ENCODE assay signal across 1 cellular context in genomic region chr2:205796914-205797313, GRCh38.
TF ChIP-seq lines count a peak whose summit lies in the region.

No MANE protein-coding gene starts in this region.

TF ChIP-seq in GM23338, 12 proteins besides CTCF, POLR2A, EP300 and RAD21:
- TF ChIP-seq, protein P1, sequence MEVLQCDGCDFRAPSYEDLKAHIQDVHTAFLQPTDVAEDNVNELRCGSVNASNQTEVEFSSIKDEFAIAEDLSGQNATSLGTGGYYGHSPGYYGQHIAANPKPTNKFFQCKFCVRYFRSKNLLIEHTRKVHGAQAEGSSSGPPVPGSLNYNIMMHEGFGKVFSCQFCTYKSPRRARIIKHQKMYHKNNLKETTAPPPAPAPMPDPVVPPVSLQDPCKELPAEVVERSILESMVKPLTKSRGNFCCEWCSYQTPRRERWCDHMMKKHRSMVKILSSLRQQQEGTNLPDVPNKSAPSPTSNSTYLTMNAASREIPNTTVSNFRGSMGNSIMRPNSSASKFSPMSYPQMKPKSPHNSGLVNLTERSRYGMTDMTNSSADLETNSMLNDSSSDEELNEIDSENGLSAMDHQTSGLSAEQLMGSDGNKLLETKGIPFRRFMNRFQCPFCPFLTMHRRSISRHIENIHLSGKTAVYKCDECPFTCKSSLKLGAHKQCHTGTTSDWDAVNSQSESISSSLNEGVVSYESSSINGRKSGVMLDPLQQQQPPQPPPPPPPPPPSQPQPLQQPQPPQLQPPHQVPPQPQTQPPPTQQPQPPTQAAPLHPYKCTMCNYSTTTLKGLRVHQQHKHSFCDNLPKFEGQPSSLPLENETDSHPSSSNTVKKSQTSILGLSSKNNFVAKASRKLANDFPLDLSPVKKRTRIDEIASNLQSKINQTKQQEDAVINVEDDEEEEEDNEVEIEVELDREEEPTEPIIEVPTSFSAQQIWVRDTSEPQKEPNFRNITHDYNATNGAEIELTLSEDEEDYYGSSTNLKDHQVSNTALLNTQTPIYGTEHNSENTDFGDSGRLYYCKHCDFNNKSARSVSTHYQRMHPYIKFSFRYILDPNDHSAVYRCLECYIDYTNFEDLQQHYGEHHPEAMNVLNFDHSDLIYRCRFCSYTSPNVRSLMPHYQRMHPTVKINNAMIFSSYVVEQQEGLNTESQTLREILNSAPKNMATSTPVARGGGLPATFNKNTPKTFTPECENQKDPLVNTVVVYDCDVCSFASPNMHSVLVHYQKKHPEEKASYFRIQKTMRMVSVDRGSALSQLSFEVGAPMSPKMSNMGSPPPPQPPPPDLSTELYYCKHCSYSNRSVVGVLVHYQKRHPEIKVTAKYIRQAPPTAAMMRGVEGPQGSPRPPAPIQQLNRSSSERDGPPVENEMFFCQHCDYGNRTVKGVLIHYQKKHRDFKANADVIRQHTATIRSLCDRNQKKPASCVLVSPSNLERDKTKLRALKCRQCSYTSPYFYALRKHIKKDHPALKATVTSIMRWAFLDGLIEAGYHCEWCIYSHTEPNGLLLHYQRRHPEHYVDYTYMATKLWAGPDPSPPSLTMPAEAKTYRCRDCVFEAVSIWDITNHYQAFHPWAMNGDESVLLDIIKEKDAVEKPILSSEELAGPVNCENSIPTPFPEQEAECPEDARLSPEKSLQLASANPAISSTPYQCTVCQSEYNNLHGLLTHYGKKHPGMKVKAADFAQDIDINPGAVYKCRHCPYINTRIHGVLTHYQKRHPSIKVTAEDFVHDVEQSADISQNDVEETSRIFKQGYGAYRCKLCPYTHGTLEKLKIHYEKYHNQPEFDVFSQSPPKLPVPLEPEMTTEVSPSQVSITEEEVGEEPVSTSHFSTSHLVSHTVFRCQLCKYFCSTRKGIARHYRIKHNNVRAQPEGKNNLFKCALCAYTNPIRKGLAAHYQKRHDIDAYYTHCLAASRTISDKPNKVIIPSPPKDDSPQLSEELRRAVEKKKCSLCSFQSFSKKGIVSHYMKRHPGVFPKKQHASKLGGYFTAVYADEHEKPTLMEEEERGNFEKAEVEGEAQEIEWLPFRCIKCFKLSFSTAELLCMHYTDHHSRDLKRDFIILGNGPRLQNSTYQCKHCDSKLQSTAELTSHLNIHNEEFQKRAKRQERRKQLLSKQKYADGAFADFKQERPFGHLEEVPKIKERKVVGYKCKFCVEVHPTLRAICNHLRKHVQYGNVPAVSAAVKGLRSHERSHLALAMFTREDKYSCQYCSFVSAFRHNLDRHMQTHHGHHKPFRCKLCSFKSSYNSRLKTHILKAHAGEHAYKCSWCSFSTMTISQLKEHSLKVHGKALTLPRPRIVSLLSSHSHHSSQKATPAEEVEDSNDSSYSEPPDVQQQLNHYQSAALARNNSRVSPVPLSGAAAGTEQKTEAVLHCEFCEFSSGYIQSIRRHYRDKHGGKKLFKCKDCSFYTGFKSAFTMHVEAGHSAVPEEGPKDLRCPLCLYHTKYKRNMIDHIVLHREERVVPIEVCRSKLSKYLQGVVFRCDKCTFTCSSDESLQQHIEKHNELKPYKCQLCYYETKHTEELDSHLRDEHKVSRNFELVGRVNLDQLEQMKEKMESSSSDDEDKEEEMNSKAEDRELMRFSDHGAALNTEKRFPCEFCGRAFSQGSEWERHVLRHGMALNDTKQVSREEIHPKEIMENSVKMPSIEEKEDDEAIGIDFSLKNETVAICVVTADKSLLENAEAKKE (CRISPR knock-in tag; IDR thresholded peaks at IDR 0.05) = no peak
- no peak for TF ChIP-seq JUNB (IDR thresholded peaks at IDR 0.05; ENCODE audit: unreplicated experiment)
- TF ChIP-seq ZNF114 (CRISPR knock-in tag; IDR thresholded peaks at IDR 0.05) = no peak
- TF ChIP-seq, protein P2, sequence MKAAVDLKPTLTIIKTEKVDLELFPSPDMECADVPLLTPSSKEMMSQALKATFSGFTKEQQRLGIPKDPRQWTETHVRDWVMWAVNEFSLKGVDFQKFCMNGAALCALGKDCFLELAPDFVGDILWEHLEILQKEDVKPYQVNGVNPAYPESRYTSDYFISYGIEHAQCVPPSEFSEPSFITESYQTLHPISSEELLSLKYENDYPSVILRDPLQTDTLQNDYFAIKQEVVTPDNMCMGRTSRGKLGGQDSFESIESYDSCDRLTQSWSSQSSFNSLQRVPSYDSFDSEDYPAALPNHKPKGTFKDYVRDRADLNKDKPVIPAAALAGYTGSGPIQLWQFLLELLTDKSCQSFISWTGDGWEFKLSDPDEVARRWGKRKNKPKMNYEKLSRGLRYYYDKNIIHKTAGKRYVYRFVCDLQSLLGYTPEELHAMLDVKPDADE (IDR thresholded peaks at IDR 0.05) = no peak
- TF ChIP-seq ZNF331 (CRISPR knock-in tag; IDR thresholded peaks at IDR 0.05; ENCODE audit: low read depth) = no peak
- no peak for TF ChIP-seq EZH2 (IDR thresholded peaks at IDR 0.05; ENCODE audit: low read depth, unreplicated experiment)
- no peak for TF ChIP-seq NANOG (IDR thresholded peaks at IDR 0.05; ENCODE audit: borderline replicate concordance)
- no peak for TF ChIP-seq POLR2AphosphoS5 (IDR thresholded peaks at IDR 0.05; ENCODE audit: low read depth)
